8 cellular contexts compared by ENCODE assay signal in the genomic region with DNA sequence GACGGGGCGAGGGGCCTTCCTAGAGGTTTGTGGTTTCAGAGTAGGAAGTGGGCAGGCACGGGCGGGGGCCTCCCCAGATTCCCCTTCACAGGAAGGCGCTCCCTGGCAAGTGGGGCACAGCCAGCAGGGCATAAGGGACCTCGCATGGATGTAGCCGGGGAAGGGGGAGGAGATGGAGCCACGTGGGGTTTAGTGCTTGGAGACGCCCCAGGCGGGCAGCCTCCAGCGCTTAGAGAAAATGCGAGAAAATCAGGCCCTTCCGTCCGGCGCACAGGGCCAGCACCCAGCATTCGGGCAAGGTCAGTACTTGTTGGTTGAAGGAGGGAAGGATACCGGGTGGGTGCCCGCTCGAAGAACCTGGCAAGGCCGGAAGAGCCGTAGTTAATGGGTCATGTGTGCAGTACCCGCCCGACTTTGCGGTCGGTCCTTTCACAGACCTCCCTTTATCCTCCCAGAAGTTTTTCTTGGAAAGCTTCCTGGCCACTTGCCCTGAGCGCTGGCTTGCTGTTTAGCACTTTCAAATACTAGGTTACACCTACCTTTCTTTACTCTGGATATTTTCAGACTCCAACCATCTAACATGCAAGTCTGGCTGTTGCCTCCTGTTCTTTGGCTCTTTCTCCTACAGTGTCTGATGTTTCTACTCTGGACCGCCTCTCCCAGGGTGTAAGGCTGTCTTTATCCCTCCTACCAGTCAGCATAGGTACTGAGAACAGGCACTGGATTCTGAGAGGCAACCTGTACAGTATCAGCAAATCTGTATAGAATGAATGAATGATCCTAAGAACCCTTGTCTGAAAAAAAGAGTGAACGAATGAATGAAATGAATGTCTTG.
DNase-seq lines count a peak whose midpoint lies in the region; ATAC-seq and TF ChIP-seq lines count a peak whose summit lies in the region.

No MANE protein-coding gene starts in this region.

- peaks cover 5 to 15% (median 9%) of the 10 kb centered on the region in 3 donors for H3K4me1 Mint-ChIP-seq in CD8-positive, alpha-beta memory T cell
- H3K4me1 Mint-ChIP-seq in natural killer cell = peaks cover 0 to 4% of the 10 kb centered on the region in 2 donors

- H3K27me3 Mint-ChIP-seq in CD8-positive, alpha-beta memory T cell = peaks cover 30 to 81% of the 10 kb centered on the region in 2 donors
- peaks cover 49 to 53% of the 10 kb centered on the region in 2 donors for H3K27me3 Mint-ChIP-seq in natural killer cell (ENCODE audit: low read depth in 2 of 2)

- H3K4me3 ChIP-seq in CD8-positive, alpha-beta memory T cell (ENCODE audit: low read length) = no peak overlapping the region
- H3K4me3 ChIP-seq in epithelial cell of esophagus (ENCODE audit: low read length) = no peak overlapping the region

- CTCF ChIA-PET in CD8-positive, alpha-beta memory T cell (lab: Charles Lee) = interaction anchor here (3.4 kb wide), 1 partner anchor 15 kb away, joined by 7 read pairs; no protein-coding TSS in a partner anchor

- TF ChIP-seq CTCF in epithelial cell of esophagus (IDR thresholded peaks at IDR 0.05; ENCODE audit: insufficient read depth, low read depth, low read length, missing control alignments) (no peak), natural killer cell (IDR thresholded peaks at IDR 0.05) (no peak)

- ATAC-seq in natural killer cell (no peak), GM19452 (IDR thresholded peaks at IDR 0.05; ENCODE audit: unreplicated experiment) (no peak), GM21526 (IDR thresholded peaks at IDR 0.05; ENCODE audit: low FRiP score, unreplicated experiment) (no peak), GM19395 (IDR thresholded peaks at IDR 0.05; ENCODE audit: unreplicated experiment) (no peak)

- H3K27ac ChIP-seq in CD8-positive, alpha-beta memory T cell (ENCODE audit: low read depth, low read length) = no peak overlapping the region

- peaks cover 4% of the 10 kb centered on the region for H3K4me1 ChIP-seq in CD8-positive, alpha-beta memory T cell (ENCODE audit: insufficient read depth, low read length)

- no peak overlapping the region for H3K27ac Mint-ChIP-seq in CD8-positive, alpha-beta memory T cell
- no peak overlapping the region for H3K27ac Mint-ChIP-seq in natural killer cell

- peaks cover 24% of the 10 kb centered on the region for H3K27me3 ChIP-seq in CD8-positive, alpha-beta memory T cell (ENCODE audit: insufficient read depth, low read length, poor library complexity, severe bottlenecking)

- POLR2A ChIA-PET in CD8-positive, alpha-beta memory T cell (lab: Charles Lee) = no interaction called here

- H3K36me3 ChIP-seq in CD8-positive, alpha-beta memory T cell (ENCODE audit: insufficient read depth, low read length) = no peaks in the 10 kb centered on the region

- no peak for DNase-seq in CD8-positive, alpha-beta memory T cell
- DNase-seq in NCI-H1105 (lab: John Stamatoyannopoulos, UW) (peak; percentile 50), epithelial cell of esophagus (ENCODE audit: low read depth) (peak; percentile 7), natural killer cell (no peak)
- no peak for DNase-seq in activated CD4-positive, alpha-beta T cell treated with anti-CD3 and anti-CD28 coated beads, Interleukin-2, amount 50 U/mL, for 1 hour

- H3K9me3 ChIP-seq in CD8-positive, alpha-beta memory T cell (ENCODE audit: low read length) = no peaks in the 10 kb centered on the region

- H3K9me3 Mint-ChIP-seq in CD8-positive, alpha-beta memory T cell = peaks cover 0 to 1% (median 0%) of the 10 kb centered on the region in 5 donors
- no peaks in the 10 kb centered on the region for H3K9me3 Mint-ChIP-seq in natural killer cell

- H3K36me3 Mint-ChIP-seq in CD8-positive, alpha-beta memory T cell = no peaks in the 10 kb centered on the region
- H3K36me3 Mint-ChIP-seq in natural killer cell = no peaks in the 10 kb centered on the region

- intact Hi-C loops in natural killer cell (cut with micrococcal nuclease) = no loop called here

- peak overlapping the region in 5 of 7 donors; percentile 13 to 56 (median 25) for H3K4me3 Mint-ChIP-seq in CD8-positive, alpha-beta memory T cell
- peak overlapping the region; percentile 8 for H3K4me3 Mint-ChIP-seq in natural killer cell

Comparison
In these comparisons a context has a peak if more than half of its experiments do, and no peak if none do; other contexts are left out.
1. DNase-seq: peak in NCI-H1105 (single experiment) and epithelial cell of esophagus (single experiment); none in CD8-positive, alpha-beta memory T cell (0 of 5), natural killer cell (single experiment) and activated CD4-positive, alpha-beta T cell treated with anti-CD3 and anti-CD28 coated beads, Interleukin-2, amount 50 U/mL, for 1 hour (single experiment).